ENCODE assay signal across 1 cellular context in genomic region chr1:92784639-92785500, GRCh38.
A peak's percentile ranks its signal among the peaks of the same experiment; 100 is the strongest.
TF ChIP-seq lines count a peak whose summit lies in the region.

Gene EVI5, minus strand, starts transcription at chr1:92785108. Its CDS starts 48,562 bp downstream, at chr1:92736546.

TF ChIP-seq in HepG2, 621 proteins besides CTCF, POLR2A, EP300 and RAD21 (continued from another document and continues in another):
- TF ChIP-seq TFDP1 (CRISPR knock-in tag; IDR thresholded peaks at IDR 0.05; ENCODE audit: borderline replicate concordance), result peak; percentile 97
- TF ChIP-seq NR2C2 (CRISPR knock-in tag; IDR thresholded peaks at IDR 0.05; ENCODE audit: borderline replicate concordance), result peak; percentile 62
- TF ChIP-seq GATAD1 (CRISPR knock-in tag; IDR thresholded peaks at IDR 0.05), result peak; percentile 55
- TF ChIP-seq ZNF432 (CRISPR knock-in tag; IDR thresholded peaks at IDR 0.05; ENCODE audit: borderline replicate concordance), result no peak
- no peak for TF ChIP-seq ZNF644 (CRISPR knock-in tag; IDR thresholded peaks at IDR 0.05; ENCODE audit: low read depth)
- 0 out of 2 replicates have a peak, but pooled peaks have one; percentile 28 for TF ChIP-seq TRAFD1 (CRISPR knock-in tag; IDR thresholded peaks at IDR 0.05; ENCODE audit: borderline replicate concordance)
- peak; percentile 98 for TF ChIP-seq ZNF547 (CRISPR knock-in tag; IDR thresholded peaks at IDR 0.05)
- TF ChIP-seq ZNF468 (CRISPR knock-in tag; IDR thresholded peaks at IDR 0.05), result 0 out of 2 replicates have a peak, but pooled peaks have one; percentile 80
- TF ChIP-seq CHD4 (IDR thresholded peaks at IDR 0.05; ENCODE audit: borderline replicate concordance, low read length), result no peak
- peak; percentile 94 for TF ChIP-seq ZFAT (CRISPR knock-in tag; conservative IDR thresholded peaks at IDR 0.05)
- no peak for TF ChIP-seq ZNF180 (CRISPR knock-in tag; IDR thresholded peaks at IDR 0.05; ENCODE audit: borderline replicate concordance, low read depth)
- peak; percentile 96 for TF ChIP-seq IRF1 (CRISPR knock-in tag; IDR thresholded peaks at IDR 0.05; ENCODE audit: low read depth)
- peak; percentile 63 for TF ChIP-seq SOX5 (CRISPR knock-in tag; IDR thresholded peaks at IDR 0.05; ENCODE audit: borderline replicate concordance)
- peak; percentile 84 for TF ChIP-seq YEATS4 (CRISPR knock-in tag; IDR thresholded peaks at IDR 0.05; ENCODE audit: borderline replicate concordance)
- TF ChIP-seq ZBTB8A (CRISPR knock-in tag; IDR thresholded peaks at IDR 0.05; ENCODE audit: borderline replicate concordance, low read depth), result peak; percentile 97
- peak; percentile 62; the same call in 1 of the 2 replicates for TF ChIP-seq SAFB2 (CRISPR knock-in tag; IDR thresholded peaks at IDR 0.05; ENCODE audit: borderline replicate concordance, low read depth)
- TF ChIP-seq ZSCAN25 (CRISPR knock-in tag; IDR thresholded peaks at IDR 0.05), result peak; percentile 77; the same call in 1 of the 2 replicates
- no peak for TF ChIP-seq SRSF4 (IDR thresholded peaks at IDR 0.05; ENCODE audit: low read depth, low read length, poor library complexity, severe bottlenecking)
- peak; percentile 97; the same call in 1 of the 2 replicates for TF ChIP-seq ZNF790 (CRISPR knock-in tag; IDR thresholded peaks at IDR 0.05; ENCODE audit: borderline replicate concordance)
- TF ChIP-seq ZNF772 (CRISPR knock-in tag; IDR thresholded peaks at IDR 0.05), result peak; percentile 92
- peak; percentile 93; the same call in 1 of the 2 replicates for TF ChIP-seq ZNF761 (CRISPR knock-in tag; conservative IDR thresholded peaks at IDR 0.05)
- TF ChIP-seq DZIP1 (CRISPR knock-in tag; IDR thresholded peaks at IDR 0.05), result peak; percentile 99
- TF ChIP-seq KDM5A (IDR thresholded peaks at IDR 0.05; ENCODE audit: borderline replicate concordance, low read length), result peak; percentile 32; the same call in 1 of the 2 replicates
- 0 out of 2 replicates have a peak, but pooled peaks have one; percentile 38 for TF ChIP-seq ZC3H4 (CRISPR knock-in tag; IDR thresholded peaks at IDR 0.05; ENCODE audit: borderline replicate concordance)
- no peak; the same call in 1 of the 2 replicates for TF ChIP-seq ZNF292 (CRISPR knock-in tag; IDR thresholded peaks at IDR 0.05; ENCODE audit: borderline replicate concordance, low read depth)
- peak; percentile 98 for TF ChIP-seq CCDC6 (CRISPR knock-in tag; IDR thresholded peaks at IDR 0.05)
- TF ChIP-seq ARID5B (CRISPR knock-in tag; IDR thresholded peaks at IDR 0.05), result peak; percentile 74
- TF ChIP-seq ZNF121 (CRISPR knock-in tag; IDR thresholded peaks at IDR 0.05), result peak; percentile 52; the same call in 1 of the 2 replicates
- peak; percentile 86; the same call in 1 of the 2 replicates for TF ChIP-seq TIGD3 (CRISPR knock-in tag; IDR thresholded peaks at IDR 0.05; ENCODE audit: borderline replicate concordance)
- no peak for TF ChIP-seq FIP1L1 (IDR thresholded peaks at IDR 0.05; ENCODE audit: borderline replicate concordance, insufficient read depth, low read depth, low read length)
- peak; percentile 98 for TF ChIP-seq KLF6 (CRISPR knock-in tag; IDR thresholded peaks at IDR 0.05)
- TF ChIP-seq EHMT2 (IDR thresholded peaks at IDR 0.05; ENCODE audit: borderline replicate concordance, low read depth, low read length), result no peak; the same call in 1 of the 2 replicates
- peak; percentile 46 for TF ChIP-seq PHF5A (CRISPR knock-in tag; IDR thresholded peaks at IDR 0.05; ENCODE audit: low read depth, unreplicated experiment)
- no peak for TF ChIP-seq EZH2 (conservative IDR thresholded peaks at IDR 0.05; ENCODE audit: low read depth, low read length)
- TF ChIP-seq MAFK (conservative IDR thresholded peaks at IDR 0.05 in 1 of 2, IDR thresholded peaks at IDR 0.05 in 1 of 2; ENCODE audit: low read length in 2 of 2), result no peak
- TF ChIP-seq SNRNP70 (IDR thresholded peaks at IDR 0.05; ENCODE audit: low read depth, low read length), result no peak
- TF ChIP-seq CERS6 (CRISPR knock-in tag; IDR thresholded peaks at IDR 0.05), result peak; percentile 98
- TF ChIP-seq ZZZ3 (CRISPR knock-in tag; IDR thresholded peaks at IDR 0.05; ENCODE audit: borderline replicate concordance), result 0 out of 2 replicates have a peak, but pooled peaks have one; percentile 68
- peak; percentile 75 for TF ChIP-seq BCL6 (CRISPR knock-in tag; IDR thresholded peaks at IDR 0.05)
- peak; percentile 94 for TF ChIP-seq KLF13 (CRISPR knock-in tag; IDR thresholded peaks at IDR 0.05)
- peak; percentile 64; the same call in 1 of the 2 replicates for TF ChIP-seq ZNF329 (CRISPR knock-in tag; IDR thresholded peaks at IDR 0.05; ENCODE audit: low read depth)
- peak; percentile 79 for TF ChIP-seq MLX (CRISPR knock-in tag; IDR thresholded peaks at IDR 0.05)
- TF ChIP-seq ZNF740 (CRISPR knock-in tag; IDR thresholded peaks at IDR 0.05), result peak; percentile 71; the same call in 1 of the 2 replicates
- TF ChIP-seq ZNF232 (CRISPR knock-in tag; IDR thresholded peaks at IDR 0.05; ENCODE audit: borderline replicate concordance), result peak; percentile 98
- TF ChIP-seq HOXD1 (CRISPR knock-in tag; IDR thresholded peaks at IDR 0.05), result peak; percentile 89
- peak; percentile 78; the same call in 1 of the 2 replicates for TF ChIP-seq ZNF660 (CRISPR knock-in tag; IDR thresholded peaks at IDR 0.05; ENCODE audit: borderline replicate concordance, low read depth)
- TF ChIP-seq ZNF724P (CRISPR knock-in tag; IDR thresholded peaks at IDR 0.05; ENCODE audit: borderline replicate concordance), result peak; percentile 99
- TF ChIP-seq SNAPC5 (CRISPR knock-in tag; IDR thresholded peaks at IDR 0.05; ENCODE audit: borderline replicate concordance), result peak; percentile 94
- peak; percentile 15; the same call in 1 of the 2 replicates for TF ChIP-seq CBFB (CRISPR knock-in tag; IDR thresholded peaks at IDR 0.05)
- TF ChIP-seq ZNF607 (CRISPR knock-in tag; IDR thresholded peaks at IDR 0.05; ENCODE audit: borderline replicate concordance), result peak; percentile 100
- peak; percentile 88 for TF ChIP-seq PBX3 (CRISPR knock-in tag; IDR thresholded peaks at IDR 0.05; ENCODE audit: borderline replicate concordance)
- TF ChIP-seq FOXK1 (CRISPR knock-in tag; IDR thresholded peaks at IDR 0.05; ENCODE audit: borderline replicate concordance, low read depth), result peak; percentile 53
